In the genomic region with DNA sequence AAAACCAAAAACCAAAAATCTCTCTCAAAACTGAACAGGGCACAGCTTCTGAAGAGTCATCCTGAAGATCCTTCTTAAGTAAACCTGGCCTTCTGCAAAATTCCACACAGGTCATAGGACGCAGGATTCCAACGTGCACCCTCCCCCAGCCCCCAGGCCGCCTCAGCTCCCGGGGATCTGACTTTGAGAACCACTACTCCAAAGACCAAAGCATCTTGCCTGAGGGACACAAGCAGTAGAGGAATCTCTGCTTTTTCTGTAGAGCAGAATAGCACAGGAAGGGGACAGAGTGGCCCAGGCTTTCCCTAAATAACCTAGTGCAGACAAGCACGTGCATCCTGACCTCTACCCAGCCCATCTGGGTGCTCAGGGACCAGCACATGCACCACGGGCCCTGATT, we compare ENCODE assay signal across 24 cellular contexts.
"Had no signal": no experiment of that assay in that cellular context is flagged by ENCODE, and none has a peak within 500 bp of the region (broad histone marks: within the 10 kb centered on the region; RNA-seq: fewer than 3 reads in every experiment).

No MANE protein-coding gene starts in this region.

- H3K4me1 ChIP-seq: colonic mucosa, parathyroid adenoma, uterus had no signal

- H3K4me3 Mint-ChIP-seq: dendritic cell treated with granulocyte-macrophage colony-stimulating factor and Interleukin-4, amounts not matched to agents 40 ng/mL and 50 ng/mL, for 4 days; endodermal cell; naive thymus-derived CD4-positive, alpha-beta T cell; nephron; stimulated activated naive B cell treated with anti-CD40 and anti-IgM and Interleukin-4, amounts not matched to agents 10 μg/mL and 1 μg/mL and 100 μg/mL, for 72 hours; stimulated activated naive CD8-positive, alpha-beta T cell treated with anti-CD3 and anti-CD28 coated beads, Interleukin-15, Interleukin-2, amounts not matched to agents 100 ng/mL and 50 ng/mL, for 24 hours had no signal

- H3K4me2 ChIP-seq: hepatocyte had no signal

- H2AFZ ChIP-seq: hepatocyte, parathyroid adenoma had no signal

- H3K27ac ChIP-seq: colonic mucosa, epithelial cell of prostate, gastroesophageal sphincter, heart left ventricle, hepatocyte, left lung, parathyroid adenoma, thoracic aorta, tibial nerve, upper lobe of right lung, uterus had no signal

- DNase-seq: colonic mucosa; effector CD8-positive, alpha-beta T cell; endodermal cell; foreskin fibroblast; heart left ventricle; left cardiac atrium; left lung; mesendoderm; midbrain; naive thymus-derived CD4-positive, alpha-beta T cell; stimulated activated CD4-positive, alpha-beta T cell treated with anti-CD3 and anti-CD28 coated beads, Interleukin-2, amount 100 ng/mL, for 24 hours; stimulated activated naive B cell treated with anti-CD40 and anti-IgM and Interleukin-4, amounts not matched to agents 10 μg/mL and 1 μg/mL and 100 μg/mL, for 72 hours; upper lobe of right lung; uterus had no signal

- H3K27me3 Mint-ChIP-seq: stimulated activated naive CD8-positive, alpha-beta T cell treated with anti-CD3 and anti-CD28 coated beads, Interleukin-15, Interleukin-2, amounts not matched to agents 100 ng/mL and 50 ng/mL, for 24 hours had no signal

- H3K9ac ChIP-seq: parathyroid adenoma had no signal

- H3K27me3 ChIP-seq: colonic mucosa, heart left ventricle, hepatocyte, tibial nerve, uterus had no signal

- H3K36me3 Mint-ChIP-seq: naive thymus-derived CD4-positive, alpha-beta T cell; stimulated activated naive B cell treated with anti-CD40 and anti-IgM and Interleukin-4, amounts not matched to agents 10 μg/mL and 1 μg/mL and 100 μg/mL, for 72 hours had no signal

- H3K36me3 ChIP-seq: colonic mucosa, gastroesophageal sphincter, heart left ventricle, left lung, thoracic aorta, tibial nerve, upper lobe of right lung, uterus had no signal

- H3K79me2 ChIP-seq: hepatocyte, parathyroid adenoma had no signal

- H3K9me3 Mint-ChIP-seq: dendritic cell treated with granulocyte-macrophage colony-stimulating factor and Interleukin-4, amounts not matched to agents 40 ng/mL and 50 ng/mL, for 4 days; endodermal cell; naive thymus-derived CD4-positive, alpha-beta T cell; nephron; stimulated activated naive B cell treated with anti-CD40 and anti-IgM and Interleukin-4, amounts not matched to agents 10 μg/mL and 1 μg/mL and 100 μg/mL, for 72 hours; stimulated activated naive CD8-positive, alpha-beta T cell treated with anti-CD3 and anti-CD28 coated beads, Interleukin-15, Interleukin-2, amounts not matched to agents 100 ng/mL and 50 ng/mL, for 24 hours had no signal

- H3K9me3 ChIP-seq: colonic mucosa, gastroesophageal sphincter, heart left ventricle, left lung, thoracic aorta, tibial nerve, upper lobe of right lung, uterus had no signal

- H3K27ac Mint-ChIP-seq: dendritic cell treated with granulocyte-macrophage colony-stimulating factor and Interleukin-4, amounts not matched to agents 40 ng/mL and 50 ng/mL, for 4 days; endodermal cell; naive thymus-derived CD4-positive, alpha-beta T cell; nephron; progenitor cell of endocrine pancreas; stimulated activated naive B cell treated with anti-CD40 and anti-IgM and Interleukin-4, amounts not matched to agents 10 μg/mL and 1 μg/mL and 100 μg/mL, for 72 hours; stimulated activated naive CD8-positive, alpha-beta T cell treated with anti-CD3 and anti-CD28 coated beads, Interleukin-15, Interleukin-2, amounts not matched to agents 100 ng/mL and 50 ng/mL, for 24 hours had no signal

- H3K4me3 ChIP-seq: colonic mucosa, gastroesophageal sphincter, heart left ventricle, hepatocyte, left lung, thoracic aorta, tibial nerve, upper lobe of right lung, uterus had no signal
